1 cellular context compared by ENCODE assay signal in genomic region chr12:49365542-49365941, GRCh38.
TF ChIP-seq lines count a peak whose summit lies in the region.

No MANE protein-coding gene starts in this region.

TF ChIP-seq in K562, 482 proteins besides CTCF, POLR2A, EP300 and RAD21 (continued from another document):
- peak; percentile 9 to 95; a peak in 2 of 4 replicates for TF ChIP-seq ZNF318 (IDR thresholded peaks at IDR 0.05; ENCODE audit: borderline replicate concordance in 1 of 2, low read depth in 1 of 2)
- TF ChIP-seq FOXK1 (CRISPR knock-in tag; IDR thresholded peaks at IDR 0.05; ENCODE audit: borderline replicate concordance): no peak
- TF ChIP-seq SLC30A9 (CRISPR knock-in tag; IDR thresholded peaks at IDR 0.05): no peak
- TF ChIP-seq DPF2 (IDR thresholded peaks at IDR 0.05): peak; percentile 69; the same call in 1 of the 2 replicates
- TF ChIP-seq ZNF655 (CRISPR knock-in tag; IDR thresholded peaks at IDR 0.05): no peak
- TF ChIP-seq MEF2D (tag; conservative IDR thresholded peaks at IDR 0.05; ENCODE audit: low read depth): 0 out of 2 replicates have a peak, but pooled peaks have one; percentile 18
- no peak for TF ChIP-seq TEAD2 (tag; IDR thresholded peaks at IDR 0.05)
- no peak for TF ChIP-seq JUNB (CRISPR knock-in tag; conservative IDR thresholded peaks at IDR 0.05)
- no peak for TF ChIP-seq CREBBP (IDR thresholded peaks at IDR 0.05; ENCODE audit: low read depth, low read length)
- TF ChIP-seq SOX6 (IDR thresholded peaks at IDR 0.05): 0 out of 2 replicates have a peak, but pooled peaks have one; percentile 66
- TF ChIP-seq HNRNPL (IDR thresholded peaks at IDR 0.05; ENCODE audit: low read depth, low read length): no peak
- no peak for TF ChIP-seq ZNF280A (IDR thresholded peaks at IDR 0.05; ENCODE audit: low read depth, partially characterized antibody)
- no peak for TF ChIP-seq MCM5 (IDR thresholded peaks at IDR 0.05; ENCODE audit: low read depth)
- TF ChIP-seq L3MBTL2 (IDR thresholded peaks at IDR 0.05): peak; percentile 60
- peak; percentile 95 for TF ChIP-seq MEIS2 (IDR thresholded peaks at IDR 0.05; ENCODE audit: partially characterized antibody)
- no peak for TF ChIP-seq SMAD3 (CRISPR knock-in tag; conservative IDR thresholded peaks at IDR 0.05)
- TF ChIP-seq LARP7 (IDR thresholded peaks at IDR 0.05): no peak
- TF ChIP-seq ATF1 (CRISPR knock-in tag; IDR thresholded peaks at IDR 0.05): no peak
- TF ChIP-seq ATF1 (tag; IDR thresholded peaks at IDR 0.05): no peak
- no peak for TF ChIP-seq EWSR1 (IDR thresholded peaks at IDR 0.05; ENCODE audit: borderline replicate concordance, low read depth, partially characterized antibody)
- TF ChIP-seq ELF2 (CRISPR knock-in tag; IDR thresholded peaks at IDR 0.05): no peak
- TF ChIP-seq TAF9B (IDR thresholded peaks at IDR 0.05; ENCODE audit: partially characterized antibody): no peak
- no peak for TF ChIP-seq ETV6 (IDR thresholded peaks at IDR 0.05; ENCODE audit: borderline replicate concordance in 1 of 2, low read depth in 2 of 2, low read length in 1 of 2)
- no peak for TF ChIP-seq ETV6 (CRISPR knock-in tag; IDR thresholded peaks at IDR 0.05; ENCODE audit: borderline replicate concordance)
- peak; percentile 97; the same call in 1 of the 2 replicates for TF ChIP-seq ESRRA (IDR thresholded peaks at IDR 0.05; ENCODE audit: borderline replicate concordance, low read depth)
- peak; percentile 67; the same call in 1 of the 2 replicates for TF ChIP-seq SMARCA4 (IDR thresholded peaks at IDR 0.05)
- TF ChIP-seq C11orf30 (IDR thresholded peaks at IDR 0.05; ENCODE audit: low read depth): no peak
- TF ChIP-seq RBM22 (IDR thresholded peaks at IDR 0.05; ENCODE audit: low read depth, low read length, poor library complexity, severe bottlenecking): no peak
- no peak for TF ChIP-seq NCOA4 (IDR thresholded peaks at IDR 0.05; ENCODE audit: partially characterized antibody)
